12 cellular contexts compared by ENCODE assay signal in genomic region chr11:128575956-128576340, GRCh38. TPM values are rescaled to one million over a fixed set of nuclear protein-coding genes. Genes with fewer than 3 reads are reported as not detected.
DNase-seq lines count a peak whose midpoint lies in the region; ATAC-seq, FAIRE-seq and TF ChIP-seq lines count a peak whose summit lies in the region.
"Had no signal": no experiment of that assay in that cellular context is flagged by ENCODE, and none has a peak within 500 bp of the region (broad histone marks: within the 10 kb centered on the region; RNA-seq: fewer than 3 reads in every experiment).

No MANE protein-coding gene starts in this region.

- CTCF ChIA-PET in H1 (lab: Charles Lee; ENCODE audit: partially characterized antibody): interaction anchor here (1.0 to 1.9 kb wide), 3 partner anchors 46 to 402 kb away, joined by 3 to 9 read pairs (median 5); no protein-coding TSS in a partner anchor
- CTCF ChIA-PET in naive thymus-derived CD4-positive, alpha-beta T cell (lab: Charles Lee): no interaction called here

- no peak overlapping the region for H3K14ac ChIP-seq in H1 (ENCODE audit: insufficient read length)

- no peak overlapping the region for H2AK5ac ChIP-seq in H1 (ENCODE audit: low read depth, low read length)

- in situ Hi-C loops in KBM-7 (cut with MboI; ENCODE audit: low pct_unique_long_range_greater_than_20kb, low sequenced_read_pairs): no loop called here

- no peaks in the 10 kb centered on the region; the same call in 1 of the 2 replicates for H3K23me2 ChIP-seq in H1 (ENCODE audit: low read depth, low read length)

- H2BK5ac ChIP-seq in H1 (ENCODE audit: low read depth, low read length): no peak overlapping the region

- H3K27me3 ChIP-seq in H1 (replicated peaks in 1 of 4; ENCODE audit: control insufficient read depth in 3 of 4, extremely low read depth in 1 of 4, insufficient read depth in 3 of 4, low read length in 3 of 4): no peaks in the 10 kb centered on the region
- H3K27me3 ChIP-seq in naive thymus-derived CD4-positive, alpha-beta T cell (ENCODE audit: control insufficient read depth in 2 of 2, insufficient read depth in 2 of 2, low read length in 2 of 2): no peaks in the 10 kb centered on the region
- no peaks in the 10 kb centered on the region for H3K27me3 ChIP-seq in H7 (ENCODE audit: control insufficient read depth, insufficient read depth, low read length)
- H3K27me3 ChIP-seq: ovary had no signal

- peaks cover 0 to 3% (median 0%) of the 10 kb centered on the region in 3 donors for H3K27me3 Mint-ChIP-seq in CD14-positive monocyte (ENCODE audit: low read depth in 3 of 3)
- no peaks in the 10 kb centered on the region for H3K27me3 Mint-ChIP-seq in naive thymus-derived CD4-positive, alpha-beta T cell
- peaks cover 0 to 8% (median 3%) of the 10 kb centered on the region in 3 donors for H3K27me3 Mint-ChIP-seq in immature natural killer cell (ENCODE audit: low read depth in 3 of 3)

- no peak overlapping the region for H2AFZ ChIP-seq in H1 (ENCODE audit: low read length)

- peaks cover 4 to 23% (median 15%) of the 10 kb centered on the region in 4 experiments for H3K4me1 ChIP-seq in H1 (replicated peaks in 1 of 4; ENCODE audit: control insufficient read depth in 3 of 4, insufficient read depth in 4 of 4, low read length in 3 of 4)
- H3K4me1 ChIP-seq in naive thymus-derived CD4-positive, alpha-beta T cell (ENCODE audit: control insufficient read depth in 2 of 2, insufficient read depth in 2 of 2, low read length in 2 of 2): peaks cover 0 to 23% of the 10 kb centered on the region in 2 donors
- H3K4me1 ChIP-seq: Caco-2 had no signal

- no peak for TF ChIP-seq RAD21 in H1 (IDR thresholded peaks at IDR 0.05 in 1 of 2, conservative IDR thresholded peaks at IDR 0.05 in 1 of 2; ENCODE audit: low read depth in 2 of 2, low read length in 2 of 2)

- no peak overlapping the region for H4K5ac ChIP-seq in H1 (ENCODE audit: insufficient read length, low read depth, low read length)

- H3K9me3 Mint-ChIP-seq in CD14-positive monocyte: no peaks in the 10 kb centered on the region
- peaks cover 0 to 23% (median 2%) of the 10 kb centered on the region in 11 donors for H3K9me3 Mint-ChIP-seq in naive thymus-derived CD4-positive, alpha-beta T cell
- peaks cover 0 to 10% (median 3%) of the 10 kb centered on the region in 6 donors for H3K9me3 Mint-ChIP-seq in immature natural killer cell

- POLR2A ChIA-PET in H1 (lab: Charles Lee; ENCODE audit: partially characterized antibody): interaction anchor here (1.1 kb wide), 1 partner anchor 401 kb away, joined by 3 read pairs; no protein-coding TSS in a partner anchor
- POLR2A ChIA-PET in naive thymus-derived CD4-positive, alpha-beta T cell (lab: Charles Lee): interaction anchor here (0.9 kb wide), 1 partner anchor 24 kb away, joined by 4 read pairs; no protein-coding TSS in a partner anchor

- H3K4ac ChIP-seq in H1 (replicated peaks; ENCODE audit: insufficient read length, low read depth, low read length): no peak overlapping the region

- no peak overlapping the region for H3K56ac ChIP-seq in H1 (replicated peaks; ENCODE audit: insufficient read length, low read depth, low read length)

- no peak overlapping the region for H3K18ac ChIP-seq in H1 (ENCODE audit: extremely low read depth, low read length)

- H3K4me1 Mint-ChIP-seq in CD14-positive monocyte (peaks cover 40% of the 10 kb centered on the region), immature natural killer cell (peaks cover 7 to 9% of the 10 kb centered on the region in 2 donors)
- H3K4me1 Mint-ChIP-seq in naive thymus-derived CD4-positive, alpha-beta T cell: peaks cover 24 to 56% (median 41%) of the 10 kb centered on the region in 7 donors

- H3K36me3 ChIP-seq in H1 (ENCODE audit: control insufficient read depth in 2 of 4, insufficient read depth in 4 of 4, low read length in 3 of 4) (no peaks in the 10 kb centered on the region), H7 (replicated peaks; ENCODE audit: control insufficient read depth, insufficient read depth, low read length) (no peaks in the 10 kb centered on the region; the same call in 1 of the 2 replicates)
- no peaks in the 10 kb centered on the region for H3K36me3 ChIP-seq in naive thymus-derived CD4-positive, alpha-beta T cell (ENCODE audit: control insufficient read depth in 2 of 3, insufficient read depth in 3 of 3, low read length in 3 of 3)
- H3K36me3 ChIP-seq: ovary had no signal

- H3K23ac ChIP-seq in H1 (ENCODE audit: insufficient read length): no peak overlapping the region

- H3K9me3 ChIP-seq in H1 (ENCODE audit: insufficient read depth in 2 of 2, low read depth in 1 of 2, low read length in 1 of 2): no peaks in the 10 kb centered on the region
- no peaks in the 10 kb centered on the region for H3K9me3 ChIP-seq in naive thymus-derived CD4-positive, alpha-beta T cell (ENCODE audit: control insufficient read depth in 2 of 3, low read length in 3 of 3)
- H3K9me3 ChIP-seq: Caco-2, ovary had no signal

- no peaks in the 10 kb centered on the region for H4K20me1 ChIP-seq in H1 (replicated peaks in 1 of 2; ENCODE audit: control insufficient read depth in 1 of 2, insufficient read depth in 2 of 2, low read length in 2 of 2)

- FAIRE-seq in H1 (lab: Jason Lieb, UNC): no peak

- intact Hi-C loops in CD14-positive monocyte (cut with micrococcal nuclease): no loop called here
- intact Hi-C loops in naive thymus-derived CD4-positive, alpha-beta T cell (cut with micrococcal nuclease): loop anchor here in 1 of 2 donors (2.0 kb wide), 2 partner anchors 19 to 35 kb away; no protein-coding TSS in a partner anchor

- peaks cover 0 to 30% of the 10 kb centered on the region in 2 experiments; a peak in 3 of 4 replicates for H3K79me2 ChIP-seq in H1 (ENCODE audit: control insufficient read depth in 1 of 2, insufficient read depth in 2 of 2, low read length in 2 of 2)

- H3K27ac Mint-ChIP-seq in CD14-positive monocyte (peak overlapping the region; percentile 33 to 84 (median 73)), immature natural killer cell (no peak overlapping the region)
- H3K27ac Mint-ChIP-seq in naive thymus-derived CD4-positive, alpha-beta T cell: no peak overlapping the region

- no peak overlapping the region for H4K91ac ChIP-seq in H1 (replicated peaks; ENCODE audit: insufficient read length, low read length)

- no peak overlapping the region for H2BK12ac ChIP-seq in H1 (ENCODE audit: low read depth, low read length)

- TF ChIP-seq EP300 in H1 (IDR thresholded peaks at IDR 0.05; ENCODE audit: borderline replicate concordance in 1 of 2, low read depth in 2 of 2, low read length in 2 of 2): no peak

- no peak overlapping the region for H2BK20ac ChIP-seq in H1 (ENCODE audit: low read length)

- no peak overlapping the region for H2BK120ac ChIP-seq in H1 (replicated peaks; ENCODE audit: low read depth, low read length)

- no peaks in the 10 kb centered on the region; the same call in 1 of the 2 replicates for H3K79me1 ChIP-seq in H1 (ENCODE audit: low read depth, low read length)

- TF ChIP-seq POLR2A in H1 (IDR thresholded peaks at IDR 0.05; ENCODE audit: control extremely low read depth in 1 of 2, low read depth in 2 of 2, low read length in 2 of 2): no peak

- no peak overlapping the region for H3K27ac ChIP-seq in H1 (ENCODE audit: low read depth, low read length)
- H3K27ac ChIP-seq in naive thymus-derived CD4-positive, alpha-beta T cell (ENCODE audit: low read depth, low read length): no peak overlapping the region
- H3K27ac ChIP-seq: ovary had no signal

- H3K4me3 Mint-ChIP-seq in CD14-positive monocyte (no peak overlapping the region), immature natural killer cell (no peak overlapping the region)
- peak overlapping the region in 1 of 10 donors; percentile 34 for H3K4me3 Mint-ChIP-seq in naive thymus-derived CD4-positive, alpha-beta T cell

- TF ChIP-seq CTCF in CD14-positive monocyte (IDR thresholded peaks at IDR 0.05): no peak
- TF ChIP-seq CTCF in H1 (IDR thresholded peaks at IDR 0.05; ENCODE audit: control extremely low read depth in 1 of 3, insufficient read depth in 1 of 3, low read depth in 1 of 3, low read length in 3 of 3): no peak

- H4K8ac ChIP-seq in H1 (ENCODE audit: extremely low read depth, insufficient read depth, low read length): no peak overlapping the region

- no peak for DNase-seq in CD14-positive monocyte (ENCODE audit: low spot score)
- DNase-seq in KBM-7: peak; percentile 11
- DNase-seq in H1 (ENCODE audit: low read depth in 1 of 2, low spot score in 2 of 2): no peak
- DNase-seq in naive thymus-derived CD4-positive, alpha-beta T cell: no peak
- no peak for DNase-seq in H7
- no peak for DNase-seq in immature natural killer cell
- DNase-seq: activated gamma-delta T cell, Caco-2, NCI-H2107 had no signal

- 0 out of 2 replicates have a peak overlapping the region, but pooled peaks have one; percentile 38 for H2BK15ac ChIP-seq in H1 (ENCODE audit: low read length)

- no peaks in the 10 kb centered on the region for H3K36me3 Mint-ChIP-seq in CD14-positive monocyte
- peaks cover 0 to 8% (median 0%) of the 10 kb centered on the region in 5 donors for H3K36me3 Mint-ChIP-seq in naive thymus-derived CD4-positive, alpha-beta T cell
- peaks cover 3 to 6% (median 4%) of the 10 kb centered on the region in 3 donors for H3K36me3 Mint-ChIP-seq in immature natural killer cell

- no peak overlapping the region for H3K9ac ChIP-seq in H1 (replicated peaks in 1 of 4; ENCODE audit: extremely low read depth in 1 of 4, low read depth in 3 of 4, low read length in 3 of 4)

- peak; percentile 66 for ATAC-seq in naive thymus-derived CD4-positive, alpha-beta T cell
- ATAC-seq in GM19328 (IDR thresholded peaks at IDR 0.05; ENCODE audit: unreplicated experiment) (no peak), GM21390 (IDR thresholded peaks at IDR 0.05; ENCODE audit: unreplicated experiment) (no peak)

- H3K4me3 ChIP-seq in H1 (ENCODE audit: extremely low read depth in 1 of 4, insufficient read depth in 2 of 4, low read depth in 3 of 4, low read length in 4 of 4) (no peak overlapping the region), H7 (ENCODE audit: insufficient read depth, low read depth, low read length) (no peak overlapping the region)
- no peak overlapping the region for H3K4me3 ChIP-seq in naive thymus-derived CD4-positive, alpha-beta T cell (ENCODE audit: low read length)
- H3K4me3 ChIP-seq: ovary had no signal

- whole genome bisulfite sequencing in H1 (ENCODE audit: extremely low coverage in 1 of 2, insufficient coverage in 1 of 2, insufficient read length in 1 of 2, insufficient replicate concordance in 2 of 2, low coverage in 1 of 2, low lambda C conversion rate in 2 of 2, missing lambda C conversion rate in 1 of 2), 2 experiments: 91% methylated on average over 3 of the region's 3 CpGs; no CpG with 5 or more reads in 1 of the 2 experiments

- no peak overlapping the region for H3K4me2 ChIP-seq in H1 (ENCODE audit: insufficient read depth in 1 of 2, low read depth in 2 of 2, low read length in 2 of 2)

RNA-seq across cellular contexts. Expression of gene ETS1, which starts 11.4 kb away (rescaled TPM):
- polyA plus RNA-seq in CD14-positive monocyte: 1 to 10 TPM; 1.6 TPM
- 33.7 and 35.3 TPM in 2 replicates for total RNA-seq in H1 (2021; fragmentation: NEBNext Ultra II Directional; extraction: Animal tissue kit (Norgen Biotek cat#: 25700))
- 10.0 and 10.7 TPM in 2 replicates for polyA plus RNA-seq in H1 (2011; rRNA removed)
- polyA plus RNA-seq in H1 (2011; cell fraction: cytosol; rRNA removed): 10.7 TPM
- 9.4 TPM for polyA plus RNA-seq in H1 (2011; cell fraction: nucleus; rRNA removed)
- polyA plus RNA-seq in H1 (2012, experiment 1 of 2): 10.8 to 21.3 TPM (median 13.8 TPM) in 4 replicates
- 2.2 TPM for polyA plus RNA-seq in H1 (2012, experiment 2 of 2)
- polyA plus RNA-seq in H1 (2013, experiment 1 of 2): 19.4 TPM
- polyA plus RNA-seq in H1 (2013, experiment 2 of 2): 18.6 TPM
- polyA minus RNA-seq in H1 (2011; rRNA and poly(A)+ RNA removed): 23.9 and 26.2 TPM in 2 replicates
- polyA minus RNA-seq in H1 (2011; cell fraction: cytosol; rRNA and poly(A)+ RNA removed): 8.1 TPM
- 26.0 TPM for polyA minus RNA-seq in H1 (2011; cell fraction: nucleus; rRNA and poly(A)+ RNA removed)
- total RNA-seq in naive thymus-derived CD4-positive, alpha-beta T cell: 100 to 1,000 TPM; 659 to 871 (median 773) TPM
- 100 to 1,000 TPM; 514 to 634 TPM for polyA plus RNA-seq in naive thymus-derived CD4-positive, alpha-beta T cell
- total RNA-seq in H7 (2014; rRNA removed; shearing (Covaris generic)): 23.8 and 24.1 TPM in 2 replicates
- 100 to 1,000 TPM; 264 to 329 (median 284) TPM for polyA plus RNA-seq in immature natural killer cell

Comparison
In these comparisons a context has a peak if more than half of its experiments do, and no peak if none do; other contexts are left out.
1. H3K27ac Mint-ChIP-seq: peak in CD14-positive monocyte (7 of 7); none in naive thymus-derived CD4-positive, alpha-beta T cell (0 of 9) and immature natural killer cell (0 of 6).
2. RNA of gene ETS1, which starts 11.4 kb away (polyA plus RNA-seq): 514 to 634 TPM in naive thymus-derived CD4-positive, alpha-beta T cell and 264 to 329 TPM in immature natural killer cell; 2.2 to 21.3 TPM in H1 and 1.6 TPM in CD14-positive monocyte; every median in the first group is over 10 times any median in the second.